In the genomic region with DNA sequence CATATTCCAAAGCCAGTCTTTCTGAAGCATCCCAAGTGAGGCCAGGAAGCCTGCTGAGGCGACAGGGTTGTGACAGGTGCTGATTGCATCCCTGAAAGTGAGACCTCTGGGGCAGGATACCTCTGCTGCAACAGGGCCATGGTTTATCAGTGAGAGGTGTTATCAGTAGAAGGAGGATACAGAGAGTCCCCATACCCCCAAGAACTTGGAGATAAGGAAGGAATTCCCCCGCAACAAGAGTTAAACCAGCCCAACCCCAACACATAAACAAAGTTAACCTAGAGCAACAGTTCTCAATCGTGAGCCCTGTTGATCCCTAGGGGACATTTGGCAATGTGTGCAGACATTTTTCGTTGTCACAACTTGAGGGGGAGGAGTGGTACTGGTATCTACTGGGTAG, we compare ENCODE assay signal across 27 cellular contexts.
"Had no signal": no experiment of that assay in that cellular context is flagged by ENCODE, and none has a peak within 500 bp of the region (broad histone marks: within the 10 kb centered on the region; RNA-seq: fewer than 3 reads in every experiment).

No MANE protein-coding gene starts in this region.

- H3K9me3 Mint-ChIP-seq: dendritic cell treated with granulocyte-macrophage colony-stimulating factor and Interleukin-4, amounts not matched to agents 40 ng/mL and 50 ng/mL, for 4 days had no signal

- H3K27me3 ChIP-seq: colonic mucosa, foreskin keratinocyte had no signal

- H3K27ac ChIP-seq: colonic mucosa, coronary artery, dorsolateral prefrontal cortex, epithelial cell of prostate, esophagus muscularis mucosa, esophagus squamous epithelium, foreskin keratinocyte, gastrocnemius medialis, gastroesophageal sphincter, heart left ventricle had no signal

- FAIRE-seq: colon, endometrium, endothelial cell of umbilical vein, frontal cortex had no signal

- H3K4me1 ChIP-seq: colonic mucosa, esophagus muscularis mucosa, esophagus squamous epithelium, foreskin keratinocyte, gastrocnemius medialis, gastroesophageal sphincter, heart left ventricle had no signal

- H3K36me3 ChIP-seq: colonic mucosa, esophagus muscularis mucosa, esophagus squamous epithelium, gastrocnemius medialis, gastroesophageal sphincter, heart left ventricle had no signal

- ATAC-seq: effector memory CD8-positive, alpha-beta T cell; esophagus mucosa; foreskin keratinocyte; gastrocnemius medialis; gastroesophageal sphincter; heart left ventricle had no signal

- H3K4me3 Mint-ChIP-seq: dendritic cell treated with granulocyte-macrophage colony-stimulating factor and Interleukin-4, amounts not matched to agents 40 ng/mL and 50 ng/mL, for 4 days; effector memory CD8-positive, alpha-beta T cell had no signal

- H3K4me3 ChIP-seq: colonic mucosa, coronary artery, dorsolateral prefrontal cortex, esophagus muscularis mucosa, esophagus squamous epithelium, gastrocnemius medialis, gastroesophageal sphincter, heart left ventricle had no signal

- H3K27ac Mint-ChIP-seq: dendritic cell treated with granulocyte-macrophage colony-stimulating factor and Interleukin-4, amounts not matched to agents 40 ng/mL and 50 ng/mL, for 4 days; effector memory CD8-positive, alpha-beta T cell had no signal

- H3K9me3 ChIP-seq: colonic mucosa, esophagus squamous epithelium, gastrocnemius medialis had no signal

- DNase-seq: colonic mucosa; cortex of kidney; dermis blood vessel endothelial cell; dorsolateral prefrontal cortex; effector CD4-positive, alpha-beta T cell; effector CD8-positive, alpha-beta T cell; effector memory CD4-positive, alpha-beta T cell; effector memory CD8-positive, alpha-beta T cell; erythroblast; esophagus squamous epithelium; foreskin fibroblast; foreskin keratinocyte; foreskin melanocyte; gastrocnemius medialis; glutamatergic neuron; head of caudate nucleus; heart left ventricle had no signal
